Comparison of ENCODE assay signal across 20 cellular contexts in the genomic region with DNA sequence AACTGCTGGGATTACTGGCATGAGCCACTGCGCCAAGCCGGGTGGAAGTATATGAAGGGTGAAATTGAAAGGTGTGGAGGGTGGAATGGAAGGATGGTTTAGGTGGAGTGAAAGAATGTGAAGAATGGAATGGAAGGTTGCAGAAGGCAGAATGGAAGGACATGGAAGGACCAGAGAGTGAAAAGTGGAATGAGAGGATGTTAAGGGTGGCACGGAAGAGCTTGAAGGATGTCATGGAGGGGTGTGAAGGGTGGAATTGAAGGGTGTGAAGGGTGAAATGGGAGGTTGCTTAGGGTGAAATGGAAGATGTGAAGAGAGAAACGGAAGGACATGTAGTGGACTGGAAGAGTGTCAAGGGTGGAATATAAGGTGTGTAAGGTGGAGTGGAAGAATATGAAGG.
"Had no signal": no experiment of that assay in that cellular context is flagged by ENCODE, and none has a peak within 500 bp of the region (broad histone marks: within the 10 kb centered on the region; RNA-seq: fewer than 3 reads in every experiment).

No MANE protein-coding gene starts in this region.

- H3K36me3 Mint-ChIP-seq: activated naive CD4-positive, alpha-beta T cell treated with anti-CD3 and anti-CD28 coated beads, Interleukin-2, amount 50 U/mL, for 72 hours had no signal

- H3K9me3 ChIP-seq: gastrocnemius medialis, heart left ventricle, left lung, tibial artery had no signal

- H3K4me3 Mint-ChIP-seq: activated CD4-positive, alpha-beta T cell treated with anti-CD3 and anti-CD28 coated beads, Interleukin-2, amount 10 ng/mL, durations not matched to agents 24 days and 14 days; activated CD8-positive, alpha-beta T cell treated with anti-CD3 and anti-CD28 coated beads for 36 hours; T-helper 2 cell treated with Interferon-gamma antibody and Interleukin-4, amounts not matched to agents 5 μg/mL and 100 μg/mL, for 36 hours had no signal

- H3K27me3 Mint-ChIP-seq: activated CD4-positive, alpha-beta T cell treated with anti-CD3 and anti-CD28 coated beads, Interleukin-2, amount 10 ng/mL, durations not matched to agents 24 days and 14 days; activated CD8-positive, alpha-beta T cell treated with anti-CD3 and anti-CD28 coated beads for 36 hours had no signal

- H2AFZ ChIP-seq: parathyroid adenoma had no signal

- H3K9me3 Mint-ChIP-seq: activated B cell treated with CpG ODN at 0.5 μM for 24 hours; activated CD4-positive, alpha-beta T cell treated with anti-CD3 and anti-CD28 coated beads, Interleukin-2, amount 10 ng/mL, durations not matched to agents 24 days and 14 days; activated CD8-positive, alpha-beta T cell treated with anti-CD3 and anti-CD28 coated beads for 36 hours; activated naive CD4-positive, alpha-beta T cell treated with anti-CD3 and anti-CD28 coated beads, Interleukin-2, amount 50 U/mL, for 72 hours; T-helper 2 cell treated with Interferon-gamma antibody and Interleukin-4, amounts not matched to agents 5 μg/mL and 100 μg/mL, for 36 hours had no signal

- DNase-seq: activated B cell treated with CpG ODN at 0.5 μM for 24 hours; activated CD4-positive, alpha-beta T cell treated with anti-CD3 and anti-CD28 coated beads, Interleukin-2, amount 10 ng/mL, durations not matched to agents 24 days and 14 days; activated CD8-positive, alpha-beta T cell treated with anti-CD3 and anti-CD28 coated beads for 36 hours; activated effector memory CD4-positive, alpha-beta T cell treated with Interleukin-2 at 50 U/mL for 16 hours; amniotic stem cell; effector CD4-positive, alpha-beta T cell; gastrocnemius medialis; heart left ventricle; kidney; left lung; stimulated activated CD8-positive, alpha-beta memory T cell treated with anti-CD3 and anti-CD28 coated beads, Interleukin-4, amount 100 ng/mL, for 48 hours; stimulated activated naive CD4-positive, alpha-beta T cell; SW 1271; tibial artery had no signal

- H3K79me2 ChIP-seq: parathyroid adenoma had no signal

- H3K27ac ChIP-seq: gastrocnemius medialis, heart left ventricle, left lung, parathyroid adenoma, tibial artery had no signal

- H3K27ac Mint-ChIP-seq: activated B cell treated with CpG ODN at 0.5 μM for 24 hours; activated CD4-positive, alpha-beta T cell treated with anti-CD3 and anti-CD28 coated beads, Interleukin-2, amount 10 ng/mL, durations not matched to agents 24 days and 14 days; activated CD8-positive, alpha-beta T cell treated with anti-CD3 and anti-CD28 coated beads for 36 hours; T-helper 2 cell treated with Interferon-gamma antibody and Interleukin-4, amounts not matched to agents 5 μg/mL and 100 μg/mL, for 36 hours had no signal

- FAIRE-seq: kidney, TTC549, urothelium cell line had no signal

- ATAC-seq: activated CD8-positive, alpha-beta T cell treated with anti-CD3 and anti-CD28 coated beads for 36 hours; activated naive CD4-positive, alpha-beta T cell treated with anti-CD3 and anti-CD28 coated beads, Interleukin-2, amount 50 U/mL, for 72 hours; esophagus mucosa; gastrocnemius medialis; heart left ventricle; left lung had no signal

- H3K4me3 ChIP-seq: gastrocnemius medialis, heart left ventricle, left lung, tibial artery had no signal

- H3K36me3 ChIP-seq: gastrocnemius medialis, left lung had no signal
